In genomic region chr1:145927073-145927886, GRCh38 we compare ENCODE assay signal across 8 cellular contexts. TPM values are rescaled to one million over a fixed set of nuclear protein-coding genes. Genes with fewer than 3 reads are reported as not detected.
DNase-seq lines count a peak whose midpoint lies in the region; TF ChIP-seq lines count a peak whose summit lies in the region.

Gene RBM8A, minus strand, starts transcription at chr1:145927484. Its CDS starts 58 bp downstream, at chr1:145927426.

- WGBS in H9 (ENCODE audit: extremely low coverage, insufficient read length, low lambda C conversion rate): no CpG with 5 or more reads among the region's 41 CpGs
- 0 to 1% (median 0%) methylated on average over 41 of the region's 41 CpGs for WGBS in stomach, 5 donors

- H3K27ac ChIP-seq in H9 (ENCODE audit: insufficient read length, low read depth, low read length): peak within 1 kb of the TSS; percentile 54
- peak within 1 kb of the TSS; percentile 94 to 98 (median 96) for H3K27ac ChIP-seq in stomach

- H3K27me3 ChIP-seq in H9 (ENCODE audit: insufficient read depth, low read length): no peaks in the 10 kb centered on the region
- H3K27me3 ChIP-seq in stomach: no peaks in the 10 kb centered on the region

- no peak for TF ChIP-seq EP300 in stomach (IDR thresholded peaks at IDR 0.05)

- TF ChIP-seq CTCF in H9 (conservative IDR thresholded peaks at IDR 0.05): peak; percentile 75
- peak; percentile 54 for TF ChIP-seq CTCF in nephron progenitor cell (IDR thresholded peaks at IDR 0.05)
- peak in 5 of 7 experiments; percentile 45 to 86 (median 57) for TF ChIP-seq CTCF in stomach (IDR thresholded peaks at IDR 0.05)

- DNase-seq in GDM1 (lab: John Stamatoyannopoulos, UW) (peak; percentile 97), H9 (peak; percentile 95), M059J (ENCODE audit: low read depth) (peak; percentile 99), SHP77 (lab: John Stamatoyannopoulos, UW) (peak; percentile 100), fibroblast of the conjunctiva (ENCODE audit: low read depth) (peak; percentile 97), nephron progenitor cell (peak; percentile 87), stomach (peak; percentile 94)
- DNase-seq in activated effector memory CD4-positive, alpha-beta T cell treated with Interleukin-2 at 50 U/mL for 16 hours: peak; percentile 91

- H3T11ph ChIP-seq in H9 (ENCODE audit: low read length): peak within 1 kb of the TSS; percentile 39

- peak in 2 of 4 donors; percentile 96 to 98 for TF ChIP-seq POLR2A in stomach (IDR thresholded peaks at IDR 0.05)

- H3K14ac ChIP-seq in H9 (ENCODE audit: insufficient read depth, low read length): peak within 1 kb of the TSS; percentile 91; the same call in 1 of the 2 replicates

- H3K4me1 ChIP-seq in H9 (ENCODE audit: insufficient read depth, low read length) (peaks cover 4% of the 10 kb centered on the region), stomach (peaks cover 11 to 45% (median 25%) of the 10 kb centered on the region in 4 donors)

- H3K4me3 Mint-ChIP-seq in H9 (peak within 1 kb of the TSS; percentile 26 to 63; a peak in 4 of 5 replicates), nephron progenitor cell (peak within 1 kb of the TSS; percentile 82)

- peaks cover 5 to 34% (median 27%) of the 10 kb centered on the region in 4 donors for H3K36me3 ChIP-seq in stomach

- H3K9me3 ChIP-seq in H9 (ENCODE audit: control insufficient read depth, low read depth, low read length) (no peaks in the 10 kb centered on the region), stomach (no peaks in the 10 kb centered on the region)

- peaks cover 5 to 11% of the 10 kb centered on the region in 2 experiments for H3K4me1 Mint-ChIP-seq in H9
- H3K4me1 Mint-ChIP-seq in nephron progenitor cell: peaks cover 12% of the 10 kb centered on the region

- no peak within 1 kb of the TSS for H4K5ac ChIP-seq in H9 (ENCODE audit: insufficient read length, low read depth, low read length)

- no peak within 1 kb of the TSS for H2AK5ac ChIP-seq in H9 (ENCODE audit: insufficient read length, low read length)

- no peak within 1 kb of the TSS for H4K91ac ChIP-seq in H9 (ENCODE audit: insufficient read length, low read depth, low read length)

- no peaks in the 10 kb centered on the region for H4K20me1 ChIP-seq in H9 (ENCODE audit: control insufficient read depth, insufficient read depth, insufficient read length)

- no peak within 1 kb of the TSS for H2BK15ac ChIP-seq in H9 (ENCODE audit: low read depth, low read length)

- no peaks in the 10 kb centered on the region for H3K79me1 ChIP-seq in H9 (ENCODE audit: insufficient read depth, low read depth, low read length, poor library complexity, severe bottlenecking)

- no peak within 1 kb of the TSS for H4K8ac ChIP-seq in H9 (replicated peaks; ENCODE audit: insufficient read length, low read depth, low read length)

- H3K4me2 ChIP-seq in H9 (ENCODE audit: insufficient read depth, insufficient read length, low read length): peak within 1 kb of the TSS; percentile 88

- no peak within 1 kb of the TSS for H2AFZ ChIP-seq in H9 (ENCODE audit: low read length)

- H3K4me3 ChIP-seq in stomach: peak within 1 kb of the TSS; percentile 59 to 75 (median 68)

- no peak within 1 kb of the TSS for H2BK20ac ChIP-seq in H9 (ENCODE audit: low read depth, low read length, poor library complexity, severe bottlenecking)

- peaks cover 2 to 10% (median 9%) of the 10 kb centered on the region in 3 experiments; a peak in 5 of 7 replicates for H3K36me3 Mint-ChIP-seq in H9 (ENCODE audit: insufficient read depth in 1 of 3, low read depth in 3 of 3)
- peaks cover 22% of the 10 kb centered on the region for H3K36me3 Mint-ChIP-seq in nephron progenitor cell (ENCODE audit: low read depth)

- peak within 1 kb of the TSS; percentile 47 for H2BK5ac ChIP-seq in H9 (ENCODE audit: insufficient read length, low read length)

- no peak within 1 kb of the TSS for H3K56ac ChIP-seq in H9 (ENCODE audit: insufficient read length, low read depth, low read length)

- no peaks in the 10 kb centered on the region for H3K23me2 ChIP-seq in H9 (ENCODE audit: insufficient read length, low read depth, low read length, poor library complexity, severe bottlenecking)

- H3K9me3 Mint-ChIP-seq in H9 (no peaks in the 10 kb centered on the region; a peak in 1 of 5 replicates), nephron progenitor cell (no peaks in the 10 kb centered on the region)

- peak within 1 kb of the TSS; percentile 82 for H3K9ac ChIP-seq in H9 (ENCODE audit: extremely low read depth, insufficient read length, low read length)

- H3K27me3 Mint-ChIP-seq in H9 (ENCODE audit: low read depth) (no peaks in the 10 kb centered on the region), nephron progenitor cell (ENCODE audit: low read depth, poor library complexity) (no peaks in the 10 kb centered on the region)

- H3K4ac ChIP-seq in H9 (ENCODE audit: low read depth, low read length): no peak within 1 kb of the TSS; the same call in 1 of the 2 replicates

- intact Hi-C loops in stomach (cut with DNase I; ENCODE audit: low total_unique reads): no loop called here

- H3K18ac ChIP-seq in H9 (ENCODE audit: insufficient read length, low read depth, low read length): peak within 1 kb of the TSS; percentile 93

- H2BK12ac ChIP-seq in H9 (ENCODE audit: insufficient read length, low read depth, low read length): no peak within 1 kb of the TSS

- H3K79me2 ChIP-seq in H9 (ENCODE audit: insufficient read depth, low read length): peaks cover 4% of the 10 kb centered on the region; the same call in 1 of the 2 replicates

- H3K27ac Mint-ChIP-seq in H9 (peak within 1 kb of the TSS; percentile 31 to 48 (median 45); a peak in 3 of 7 replicates), nephron progenitor cell (no peak within 1 kb of the TSS)

- no peak within 1 kb of the TSS for H2BK120ac ChIP-seq in H9 (ENCODE audit: low read depth, low read length, poor library complexity, severe bottlenecking)

- no peak within 1 kb of the TSS for H3K23ac ChIP-seq in H9 (ENCODE audit: insufficient read length, low read depth, low read length)

RNA-seq across cellular contexts. Expression of gene RBM8A, which starts in this region (rescaled TPM):
- total RNA-seq in H9 (2021) (298 and 306 TPM in 2 replicates), stomach (10 to 100 TPM in 4 of 5 donors, 1 to 10 TPM in 1; 9.3 to 81.3 (median 44.6) TPM)
- total RNA-seq in M059J (2014; rRNA removed; shearing (Covaris generic)): 305 and 317 TPM in 2 replicates
- 100 to 1,000 TPM in 2 of 3 donors, 10 to 100 TPM in 1; 79.3 to 113 (median 101) TPM for polyA plus RNA-seq in stomach

Comparison
In these comparisons a context has a peak if more than half of its experiments do, and no peak if none do; other contexts are left out.
1. Peak in every context shown above with its lines: DNase-seq, H3K4me3 ChIP-seq and H3K27ac ChIP-seq.